Comparison of ENCODE assay signal across 16 cellular contexts in the genomic region with DNA sequence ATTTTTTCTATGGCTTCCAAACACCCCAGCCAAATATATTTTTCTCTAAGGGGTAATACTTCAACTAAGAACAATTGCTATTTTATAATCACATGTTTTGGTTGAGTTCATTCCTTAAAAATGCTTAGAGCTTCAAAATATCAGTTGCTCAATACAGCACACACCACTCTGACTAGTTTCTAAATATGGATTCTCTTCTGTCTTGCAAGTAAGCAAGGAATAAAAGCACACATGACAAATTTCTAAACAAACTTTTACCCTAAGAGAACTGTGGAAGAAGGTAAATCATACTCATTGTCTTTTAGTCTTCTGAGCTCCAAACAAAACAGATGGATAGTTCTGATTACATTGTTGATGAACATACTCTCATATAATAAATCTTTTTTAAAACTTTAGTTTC. TPM values are rescaled to one million over a fixed set of nuclear protein-coding genes. Genes with fewer than 3 reads are reported as not detected.
A peak's percentile ranks its signal among the peaks of the same experiment; 100 is the strongest.
DNase-seq lines count a peak whose midpoint lies in the region; ATAC-seq and TF ChIP-seq lines count a peak whose summit lies in the region.
"Had no signal": no experiment of that assay in that cellular context is flagged by ENCODE, and none has a peak within 500 bp of the region (broad histone marks: within the 10 kb centered on the region; RNA-seq: fewer than 3 reads in every experiment).

No MANE protein-coding gene starts in this region.

- intact Hi-C loops in Right ventricle myocardium superior (cut with DNase I) = no loop called here

- H3K27me3 ChIP-seq in right atrium auricular region = no peaks in the 10 kb centered on the region
- H3K27me3 ChIP-seq: thyroid gland had no signal

- no peak for DNase-seq in Right ventricle myocardium superior
- no peak for DNase-seq in right atrium auricular region (ENCODE audit: low spot score)
- no peak for DNase-seq in epithelial cell of prostate (ENCODE audit: low read depth, low spot score)
- DNase-seq in myocyte (ENCODE audit: low read depth) = peak; percentile 53
- no peak for DNase-seq in DMS53 (lab: John Stamatoyannopoulos, UW)
- DNase-seq in NCI-H1092 treated with DMSO at 0.1 percent for 48 hours (lab: John Stamatoyannopoulos, UW) = no peak
- DNase-seq in activated CD8-positive, alpha-beta memory T cell treated with anti-CD3 and anti-CD28 coated beads for 24 hours = no peak
- DNase-seq: activated CD4-positive, alpha-beta T cell treated with anti-CD3 and anti-CD28 coated beads for 1 hour; activated T-cell treated with anti-CD3 and anti-CD28 coated beads, Interleukin-2, amount 50 U/mL, for 48 hours; immature natural killer cell; MV-4-11; NCI-H2227 treated with DMSO at 0.1 percent for 48 hours; thyroid gland had no signal

- H3K9me3 ChIP-seq in right atrium auricular region = no peaks in the 10 kb centered on the region
- H3K9me3 ChIP-seq: A549, thyroid gland had no signal

- no peaks in the 10 kb centered on the region for H3K36me3 ChIP-seq in right atrium auricular region
- H3K36me3 ChIP-seq: thyroid gland had no signal

- peaks cover 0 to 27% of the 10 kb centered on the region in 2 donors for H3K4me1 ChIP-seq in right atrium auricular region
- H3K4me1 ChIP-seq: A549 had no signal

- no peak for TF ChIP-seq CTCF in right atrium auricular region (IDR thresholded peaks at IDR 0.05)

- peak; percentile 53 for ATAC-seq in Right ventricle myocardium superior (ENCODE audit: poor library complexity)
- no peak for ATAC-seq in HG03095 (IDR thresholded peaks at IDR 0.05; ENCODE audit: unreplicated experiment)
- ATAC-seq: A549, esophagus mucosa had no signal

- H3K27ac ChIP-seq in right atrium auricular region (peak overlapping the region in 1 of 2 donors; percentile 14), epithelial cell of prostate (peak overlapping the region; percentile 4)
- H3K27ac ChIP-seq: A549 had no signal

- no peak overlapping the region for H3K4me3 ChIP-seq in right atrium auricular region
- H3K4me3 ChIP-seq: A549, thyroid gland had no signal

RNA-seq across cellular contexts. Expression of a gene that starts 27.2 kb away (rescaled TPM):
- total RNA-seq in Right ventricle myocardium superior (49.7 TPM), right atrium auricular region (10 to 100 TPM; 24.5 to 32.8 TPM), myocyte (155 and 187 TPM in 2 replicates)
- polyA plus RNA-seq in myocyte (2012) = 114 TPM
